17 cellular contexts compared by ENCODE assay signal in genomic region chrX:152988536-152989291, GRCh38. TPM values are rescaled to one million over a fixed set of nuclear protein-coding genes. Genes with fewer than 3 reads are reported as not detected.
DNase-seq lines count a peak whose midpoint lies in the region; ATAC-seq and TF ChIP-seq lines count a peak whose summit lies in the region.
"Had no signal": no experiment of that assay in that cellular context is flagged by ENCODE, and none has a peak within 500 bp of the region (broad histone marks: within the 10 kb centered on the region; RNA-seq: fewer than 3 reads in every experiment).

No MANE protein-coding gene starts in this region.

- no peaks in the 10 kb centered on the region for H3K36me3 Mint-ChIP-seq in naive thymus-derived CD4-positive, alpha-beta T cell
- H3K36me3 Mint-ChIP-seq in osteocyte (ENCODE audit: unreplicated experiment) = no peaks in the 10 kb centered on the region

- peak overlapping the region; percentile 84 for H3K9ac ChIP-seq in OCI-LY3 (ENCODE audit: low read length)

- CTCF ChIA-PET in naive thymus-derived CD4-positive, alpha-beta T cell (lab: Charles Lee) = no interaction called here

- in situ Hi-C loops in GM13977 (cut with MboI; ENCODE audit: low pct_unique_long_range_greater_than_20kb, low sequenced_read_pairs, unreplicated experiment) = no loop called here

- intact Hi-C loops in naive thymus-derived CD4-positive, alpha-beta T cell (cut with micrococcal nuclease) = no loop called here

- peak overlapping the region in 7 of 9 donors; percentile 10 to 92 (median 73) for H3K27ac Mint-ChIP-seq in naive thymus-derived CD4-positive, alpha-beta T cell
- H3K27ac Mint-ChIP-seq in osteocyte (ENCODE audit: unreplicated experiment) = no peak overlapping the region

- H3K36me3 ChIP-seq in OCI-LY3 (replicated peaks; ENCODE audit: low read depth, low read length) = no peaks in the 10 kb centered on the region
- no peaks in the 10 kb centered on the region for H3K36me3 ChIP-seq in naive thymus-derived CD4-positive, alpha-beta T cell (ENCODE audit: control insufficient read depth in 2 of 3, insufficient read depth in 3 of 3, low read length in 3 of 3)
- H3K36me3 ChIP-seq: ovary had no signal

- H3K9me3 Mint-ChIP-seq in naive thymus-derived CD4-positive, alpha-beta T cell = no peaks in the 10 kb centered on the region
- no peaks in the 10 kb centered on the region for H3K9me3 Mint-ChIP-seq in osteocyte (ENCODE audit: unreplicated experiment)

- no peaks in the 10 kb centered on the region; the same call in 1 of the 2 replicates for H3K79me2 ChIP-seq in OCI-LY3 (ENCODE audit: low read length)

- peak overlapping the region; percentile 72 for H3K4me3 ChIP-seq in OCI-LY3 (ENCODE audit: low read length)
- no peak overlapping the region for H3K4me3 ChIP-seq in naive thymus-derived CD4-positive, alpha-beta T cell (ENCODE audit: low read length)
- H3K4me3 ChIP-seq: ovary had no signal

- no peaks in the 10 kb centered on the region for H3K9me3 ChIP-seq in OCI-LY3 (ENCODE audit: insufficient read depth, low read length)
- no peaks in the 10 kb centered on the region for H3K9me3 ChIP-seq in naive thymus-derived CD4-positive, alpha-beta T cell (ENCODE audit: control insufficient read depth in 2 of 3, low read length in 3 of 3)
- H3K9me3 ChIP-seq: ovary had no signal

- DNase-seq in SIG-M5 treated with dmso at 0.1 percent for 504 hours (lab: John Stamatoyannopoulos, UW; ENCODE audit: unreplicated experiment) = peak; percentile 45
- DNase-seq in SIG-M5 (lab: John Stamatoyannopoulos, UW) = no peak
- no peak for DNase-seq in naive thymus-derived CD4-positive, alpha-beta T cell
- no peak for DNase-seq in GM13977 (ENCODE audit: low spot score)
- DNase-seq in midbrain (lab: John Stamatoyannopoulos, UW) = no peak
- DNase-seq in osteocyte (ENCODE audit: extremely low spot score, unreplicated experiment) = no peak
- DNase-seq: 8988T; activated T-cell treated with anti-CD3 and anti-CD28 coated beads, Interleukin-2, amount 50 U/mL, for 48 hours; DMS 273 treated with DMSO at 0.1 percent for 48 hours; foreskin keratinocyte; KG1; mesenchymal stem cell; NCI-H187 treated with DMSO at 0.1 percent for 48 hours; ovary had no signal

- ATAC-seq in GM19372 (IDR thresholded peaks at IDR 0.05; ENCODE audit: low read depth, unreplicated experiment) = peak; percentile 61
- ATAC-seq in naive thymus-derived CD4-positive, alpha-beta T cell = no peak
- ATAC-seq: foreskin keratinocyte, HCT116 had no signal

- H3K4me2 ChIP-seq in OCI-LY3 (ENCODE audit: low read length) = peak overlapping the region; percentile 98

- H2AFZ ChIP-seq in OCI-LY3 (ENCODE audit: low read depth, low read length) = peak overlapping the region; percentile 82

- POLR2A ChIA-PET in naive thymus-derived CD4-positive, alpha-beta T cell (lab: Charles Lee) = no interaction called here

- TF ChIP-seq CTCF in OCI-LY3 (IDR thresholded peaks at IDR 0.05; ENCODE audit: low read depth, low read length) = no peak
- TF ChIP-seq CTCF in GM13977 (IDR thresholded peaks at IDR 0.05; ENCODE audit: extremely low read depth, insufficient read depth, missing control alignments) = no peak
- TF ChIP-seq CTCF in osteocyte (IDR thresholded peaks at IDR 0.05) = no peak

- H3K4me1 Mint-ChIP-seq in naive thymus-derived CD4-positive, alpha-beta T cell = peaks cover 0 to 27% (median 0%) of the 10 kb centered on the region in 7 donors
- H3K4me1 Mint-ChIP-seq in osteocyte (ENCODE audit: unreplicated experiment) = no peaks in the 10 kb centered on the region

- H4K20me1 ChIP-seq in OCI-LY3 (ENCODE audit: insufficient read depth, low read length) = no peaks in the 10 kb centered on the region

- peak overlapping the region in 5 of 10 donors; percentile 30 to 75 (median 47) for H3K4me3 Mint-ChIP-seq in naive thymus-derived CD4-positive, alpha-beta T cell
- no peak overlapping the region for H3K4me3 Mint-ChIP-seq in osteocyte (ENCODE audit: unreplicated experiment)

- H3K27ac ChIP-seq in OCI-LY3 (ENCODE audit: low read length) = peak overlapping the region; percentile 89
- peak overlapping the region; percentile 21 for H3K27ac ChIP-seq in naive thymus-derived CD4-positive, alpha-beta T cell (ENCODE audit: low read depth, low read length)
- H3K27ac ChIP-seq: foreskin keratinocyte, ovary had no signal

- no peaks in the 10 kb centered on the region for H3K27me3 ChIP-seq in OCI-LY3 (ENCODE audit: low read depth, low read length)
- H3K27me3 ChIP-seq in naive thymus-derived CD4-positive, alpha-beta T cell (ENCODE audit: control insufficient read depth in 2 of 2, insufficient read depth in 2 of 2, low read length in 2 of 2) = no peaks in the 10 kb centered on the region
- H3K27me3 ChIP-seq: foreskin keratinocyte, ovary had no signal

- peaks cover 29% of the 10 kb centered on the region for H3K4me1 ChIP-seq in OCI-LY3 (ENCODE audit: low read length)
- H3K4me1 ChIP-seq in naive thymus-derived CD4-positive, alpha-beta T cell (ENCODE audit: control insufficient read depth in 2 of 2, insufficient read depth in 2 of 2, low read length in 2 of 2) = no peaks in the 10 kb centered on the region
- H3K4me1 ChIP-seq: foreskin keratinocyte had no signal

- H3K27me3 Mint-ChIP-seq in naive thymus-derived CD4-positive, alpha-beta T cell = no peaks in the 10 kb centered on the region
- H3K27me3 Mint-ChIP-seq in osteocyte (ENCODE audit: unreplicated experiment) = no peaks in the 10 kb centered on the region

RNA-seq across cellular contexts. Expression of gene PNMA5, which starts 5.2 kb away (rescaled TPM):
- total RNA-seq in naive thymus-derived CD4-positive, alpha-beta T cell = under 1 TPM in 1 of 5 experiments, not detected in 4; 0.31 TPM
- polyA plus RNA-seq in naive thymus-derived CD4-positive, alpha-beta T cell = not detected
- not detected in 2 replicates for total RNA-seq in osteocyte
- total RNA-seq: foreskin keratinocyte, ovary had no signal
- polyA plus RNA-seq: foreskin keratinocyte had no signal
